Comparison of ENCODE assay signal across 1 cellular context in the genomic region with DNA sequence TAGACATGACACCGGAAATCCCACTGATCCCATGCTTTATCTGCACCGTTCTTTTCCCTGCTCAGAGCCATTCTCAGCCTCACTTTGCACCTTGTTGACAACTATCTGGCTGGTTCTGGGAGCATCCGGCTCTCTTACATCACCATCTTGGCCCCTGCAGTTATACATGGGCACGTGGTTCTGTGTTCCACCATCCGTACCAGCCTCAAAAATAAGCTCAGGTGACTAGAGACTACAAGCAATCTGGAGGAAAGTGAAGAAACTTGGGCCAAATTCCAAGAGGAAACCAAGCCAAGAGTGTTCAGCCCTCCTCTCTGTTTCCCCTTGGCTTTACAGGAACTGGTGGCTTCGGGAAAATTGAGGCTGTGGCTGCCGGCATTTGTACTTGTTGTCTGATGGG.
TF ChIP-seq lines count a peak whose summit lies in the region.

No MANE protein-coding gene starts in this region.

TF ChIP-seq in WTC11, 78 proteins besides CTCF, POLR2A, EP300 and RAD21 (continued from another document):
- TF ChIP-seq, protein P1, sequence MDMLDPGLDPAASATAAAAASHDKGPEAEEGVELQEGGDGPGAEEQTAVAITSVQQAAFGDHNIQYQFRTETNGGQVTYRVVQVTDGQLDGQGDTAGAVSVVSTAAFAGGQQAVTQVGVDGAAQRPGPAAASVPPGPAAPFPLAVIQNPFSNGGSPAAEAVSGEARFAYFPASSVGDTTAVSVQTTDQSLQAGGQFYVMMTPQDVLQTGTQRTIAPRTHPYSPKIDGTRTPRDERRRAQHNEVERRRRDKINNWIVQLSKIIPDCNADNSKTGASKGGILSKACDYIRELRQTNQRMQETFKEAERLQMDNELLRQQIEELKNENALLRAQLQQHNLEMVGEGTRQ (CRISPR knock-in tag; IDR thresholded peaks at IDR 0.05) = no peak
- TF ChIP-seq FOXJ3 (CRISPR knock-in tag; IDR thresholded peaks at IDR 0.05; ENCODE audit: borderline replicate concordance) (no peak), SP1 (CRISPR knock-in tag; conservative IDR thresholded peaks at IDR 0.05) (no peak), TEAD4 (CRISPR knock-in tag; IDR thresholded peaks at IDR 0.05) (no peak), EMX1 (CRISPR knock-in tag; IDR thresholded peaks at IDR 0.05) (no peak), GRHL2 (CRISPR knock-in tag; IDR thresholded peaks at IDR 0.05; ENCODE audit: insufficient replicate concordance, severe bottlenecking) (no peak)
- TF ChIP-seq, protein P2, sequence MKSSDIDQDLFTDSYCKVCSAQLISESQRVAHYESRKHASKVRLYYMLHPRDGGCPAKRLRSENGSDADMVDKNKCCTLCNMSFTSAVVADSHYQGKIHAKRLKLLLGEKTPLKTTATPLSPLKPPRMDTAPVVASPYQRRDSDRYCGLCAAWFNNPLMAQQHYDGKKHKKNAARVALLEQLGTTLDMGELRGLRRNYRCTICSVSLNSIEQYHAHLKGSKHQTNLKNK (CRISPR knock-in tag; IDR thresholded peaks at IDR 0.05) = no peak
- TF ChIP-seq, protein P3, sequence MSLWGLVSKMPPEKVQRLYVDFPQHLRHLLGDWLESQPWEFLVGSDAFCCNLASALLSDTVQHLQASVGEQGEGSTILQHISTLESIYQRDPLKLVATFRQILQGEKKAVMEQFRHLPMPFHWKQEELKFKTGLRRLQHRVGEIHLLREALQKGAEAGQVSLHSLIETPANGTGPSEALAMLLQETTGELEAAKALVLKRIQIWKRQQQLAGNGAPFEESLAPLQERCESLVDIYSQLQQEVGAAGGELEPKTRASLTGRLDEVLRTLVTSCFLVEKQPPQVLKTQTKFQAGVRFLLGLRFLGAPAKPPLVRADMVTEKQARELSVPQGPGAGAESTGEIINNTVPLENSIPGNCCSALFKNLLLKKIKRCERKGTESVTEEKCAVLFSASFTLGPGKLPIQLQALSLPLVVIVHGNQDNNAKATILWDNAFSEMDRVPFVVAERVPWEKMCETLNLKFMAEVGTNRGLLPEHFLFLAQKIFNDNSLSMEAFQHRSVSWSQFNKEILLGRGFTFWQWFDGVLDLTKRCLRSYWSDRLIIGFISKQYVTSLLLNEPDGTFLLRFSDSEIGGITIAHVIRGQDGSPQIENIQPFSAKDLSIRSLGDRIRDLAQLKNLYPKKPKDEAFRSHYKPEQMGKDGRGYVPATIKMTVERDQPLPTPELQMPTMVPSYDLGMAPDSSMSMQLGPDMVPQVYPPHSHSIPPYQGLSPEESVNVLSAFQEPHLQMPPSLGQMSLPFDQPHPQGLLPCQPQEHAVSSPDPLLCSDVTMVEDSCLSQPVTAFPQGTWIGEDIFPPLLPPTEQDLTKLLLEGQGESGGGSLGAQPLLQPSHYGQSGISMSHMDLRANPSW (CRISPR knock-in tag; conservative IDR thresholded peaks at IDR 0.05; ENCODE audit: low read depth) = no peak
TF ChIP-seq in WTC11: peak in this region for 0.
